In genomic region chr11:64832467-64833197, GRCh38 we compare ENCODE assay signal across 18 cellular contexts. TPM values are rescaled to one million over a fixed set of nuclear protein-coding genes. Genes with fewer than 3 reads are reported as not detected.
DNase-seq lines count a peak whose midpoint lies in the region; ATAC-seq and TF ChIP-seq lines count a peak whose summit lies in the region.
"Had no signal": no experiment of that assay in that cellular context is flagged by ENCODE, and none has a peak within 500 bp of the region (broad histone marks: within the 10 kb centered on the region; RNA-seq: fewer than 3 reads in every experiment).

No MANE protein-coding gene starts in this region.

- H3K9ac ChIP-seq in BLaER1 treated with 17β-estradiol and CSF1 and Interleukin-3, amounts not matched to agents 10 nM and 100 nM, result peak overlapping the region in 1 of 11 experiments; percentile 20; a peak in 1 of 22 replicates
- peak overlapping the region; percentile 8 for H3K9ac ChIP-seq in neural progenitor cell

- H3K27me3 ChIP-seq in BLaER1 treated with 17β-estradiol and CSF1 and Interleukin-3, amounts not matched to agents 10 nM and 100 nM, result peaks cover 0 to 9% (median 0%) of the 10 kb centered on the region in 11 experiments; a peak in 2 of 22 replicates
- H3K27me3 ChIP-seq in neural progenitor cell (no peaks in the 10 kb centered on the region), upper lobe of right lung (no peaks in the 10 kb centered on the region)

- H3K9me3 ChIP-seq in BLaER1 treated with 17β-estradiol and CSF1 and Interleukin-3, amounts not matched to agents 10 nM and 100 nM (replicated peaks in 1 of 11), result no peaks in the 10 kb centered on the region
- H3K9me3 ChIP-seq in neural progenitor cell (ENCODE audit: low read depth) (no peaks in the 10 kb centered on the region), upper lobe of right lung (no peaks in the 10 kb centered on the region)
- H3K9me3 ChIP-seq: Caco-2, HAP-1 had no signal

- H3K36me3 Mint-ChIP-seq in neural progenitor cell, result no peaks in the 10 kb centered on the region
- no peaks in the 10 kb centered on the region for H3K36me3 Mint-ChIP-seq in activated naive CD4-positive, alpha-beta T cell treated with anti-CD3 and anti-CD28 coated beads, Interleukin-2, amount 10 ng/mL, durations not matched to agents 7 days and 5 days

- ATAC-seq in upper lobe of right lung (no peak), GM21423 (IDR thresholded peaks at IDR 0.05; ENCODE audit: unreplicated experiment) (no peak)
- ATAC-seq: CD8-positive, alpha-beta T cell; GM12878 had no signal

- no peaks in the 10 kb centered on the region for H3K36me3 ChIP-seq in BLaER1 treated with 17β-estradiol and CSF1 and Interleukin-3, amounts not matched to agents 10 nM and 100 nM
- H3K36me3 ChIP-seq in neural progenitor cell (no peaks in the 10 kb centered on the region), upper lobe of right lung (peaks cover 4% of the 10 kb centered on the region)
- H3K36me3 ChIP-seq: HAP-1 had no signal

- no peak for TF ChIP-seq CTCF in RWPE1 (conservative IDR thresholded peaks at IDR 0.05; ENCODE audit: low read depth)
- no peak for TF ChIP-seq CTCF in neural progenitor cell (IDR thresholded peaks at IDR 0.05)
- no peak for TF ChIP-seq CTCF in upper lobe of right lung (IDR thresholded peaks at IDR 0.05)

- H3K27me3 Mint-ChIP-seq in neural progenitor cell (ENCODE audit: insufficient read depth, low read depth), result peaks cover 7% of the 10 kb centered on the region
- no peaks in the 10 kb centered on the region for H3K27me3 Mint-ChIP-seq in activated naive CD4-positive, alpha-beta T cell treated with anti-CD3 and anti-CD28 coated beads, Interleukin-2, amount 10 ng/mL, durations not matched to agents 7 days and 5 days
- H3K27me3 Mint-ChIP-seq: B cell; CD4-positive, CD25-positive, alpha-beta regulatory T cell had no signal

- no peak overlapping the region for H3K27ac ChIP-seq in BLaER1 treated with 17β-estradiol and CSF1 and Interleukin-3, amounts not matched to agents 10 nM and 100 nM
- H3K27ac ChIP-seq in RWPE1 (peak overlapping the region; percentile 99), neural progenitor cell (no peak overlapping the region), upper lobe of right lung (no peak overlapping the region)

- no peak overlapping the region for H3K27ac Mint-ChIP-seq in neural progenitor cell
- no peak overlapping the region for H3K27ac Mint-ChIP-seq in activated naive CD4-positive, alpha-beta T cell treated with anti-CD3 and anti-CD28 coated beads, Interleukin-2, amount 10 ng/mL, durations not matched to agents 7 days and 5 days
- H3K27ac Mint-ChIP-seq: B cell; CD8-positive, alpha-beta T cell; HFFc6 had no signal

- peaks cover 5% of the 10 kb centered on the region for H3K4me1 Mint-ChIP-seq in neural progenitor cell
- H3K4me1 Mint-ChIP-seq in activated naive CD4-positive, alpha-beta T cell treated with anti-CD3 and anti-CD28 coated beads, Interleukin-2, amount 10 ng/mL, durations not matched to agents 7 days and 5 days, result peaks cover 5% of the 10 kb centered on the region
- H3K4me1 Mint-ChIP-seq: CD4-positive, CD25-positive, alpha-beta regulatory T cell had no signal

- peaks cover 0 to 24% (median 0%) of the 10 kb centered on the region in 11 experiments; a peak in 6 of 22 replicates for H4K20me1 ChIP-seq in BLaER1 treated with 17β-estradiol and CSF1 and Interleukin-3, amounts not matched to agents 10 nM and 100 nM
- H4K20me1 ChIP-seq in neural progenitor cell (ENCODE audit: low read depth), result no peaks in the 10 kb centered on the region

- H3F3A ChIP-seq in neural progenitor cell (ENCODE audit: low read depth), result no peaks in the 10 kb centered on the region

- H3K4me3 Mint-ChIP-seq in neural progenitor cell, result no peak overlapping the region
- H3K4me3 Mint-ChIP-seq in activated naive CD4-positive, alpha-beta T cell treated with anti-CD3 and anti-CD28 coated beads, Interleukin-2, amount 10 ng/mL, durations not matched to agents 7 days and 5 days, result no peak overlapping the region
- H3K4me3 Mint-ChIP-seq: B cell; CD4-positive, CD25-positive, alpha-beta regulatory T cell; CD8-positive, alpha-beta T cell; HFFc6 had no signal

- peak overlapping the region in 8 of 11 experiments; percentile 18 to 80 (median 66); a peak in 13 of 22 replicates for H3K4me2 ChIP-seq in BLaER1 treated with 17β-estradiol and CSF1 and Interleukin-3, amounts not matched to agents 10 nM and 100 nM
- no peak overlapping the region for H3K4me2 ChIP-seq in neural progenitor cell

- intact Hi-C loops in upper lobe of right lung (cut with DNase I), result no loop called here

- no peaks in the 10 kb centered on the region for H3K9me3 Mint-ChIP-seq in neural progenitor cell
- no peaks in the 10 kb centered on the region for H3K9me3 Mint-ChIP-seq in activated naive CD4-positive, alpha-beta T cell treated with anti-CD3 and anti-CD28 coated beads, Interleukin-2, amount 10 ng/mL, durations not matched to agents 7 days and 5 days
- H3K9me3 Mint-ChIP-seq: CD4-positive, CD25-positive, alpha-beta regulatory T cell; CD8-positive, alpha-beta T cell; HFFc6 had no signal

- peaks cover 9 to 53% (median 47%) of the 10 kb centered on the region in 10 experiments for H3K4me1 ChIP-seq in BLaER1 treated with 17β-estradiol and CSF1 and Interleukin-3, amounts not matched to agents 10 nM and 100 nM
- H3K4me1 ChIP-seq in neural progenitor cell (no peaks in the 10 kb centered on the region), upper lobe of right lung (no peaks in the 10 kb centered on the region)
- H3K4me1 ChIP-seq: Caco-2, HAP-1 had no signal

- no peak overlapping the region for H2AFZ ChIP-seq in neural progenitor cell (replicated peaks)

- no peaks in the 10 kb centered on the region for H3K79me2 ChIP-seq in neural progenitor cell (ENCODE audit: low read depth)

- POLR2A ChIA-PET in RWPE1 (lab: Yijun Ruan, JAX; ENCODE audit: low non-redundant PET), result interaction anchor here (0.7 kb wide), 1 partner anchor 98 kb away, joined by 3 read pairs; no protein-coding TSS in a partner anchor

- H3K4me3 ChIP-seq in BLaER1 treated with 17β-estradiol and CSF1 and Interleukin-3, amounts not matched to agents 10 nM and 100 nM, result no peak overlapping the region
- H3K4me3 ChIP-seq in neural progenitor cell (no peak overlapping the region), upper lobe of right lung (no peak overlapping the region)
- H3K4me3 ChIP-seq: GM12878, HAP-1 had no signal

- DNase-seq in RWPE1 (ENCODE audit: low spot score) (no peak), neural progenitor cell (ENCODE audit: low spot score) (no peak), upper lobe of right lung (peak; percentile 63)
- DNase-seq in activated naive CD4-positive, alpha-beta T cell treated with anti-CD3 and anti-CD28 coated beads, Interleukin-2, amount 10 ng/mL, durations not matched to agents 7 days and 5 days, result no peak
- DNase-seq in stimulated activated CD4-positive, alpha-beta T cell treated with anti-CD3 and anti-CD28 coated beads, Interleukin-12 subunit alpha, Interleukin-12 subunit beta, amount 100 ng/mL, for 4 hours, result no peak
- DNase-seq: C1 segment of cervical spinal cord; Caco-2; CD4-positive, CD25-positive, alpha-beta regulatory T cell; CD8-positive, alpha-beta T cell; DMS153; DND-41; GOT3; HFFc6 had no signal

- CTCF ChIA-PET in RWPE1 (lab: Yijun Ruan, JAX), result no interaction called here
- CTCF ChIA-PET in activated naive CD4-positive, alpha-beta T cell treated with anti-CD3 and anti-CD28 coated beads, Interleukin-2, amount 10 ng/mL, durations not matched to agents 7 days and 5 days (lab: Charles Lee), result no interaction called here

RNA-seq across cellular contexts. Expression of gene CDC42BPG, which starts 11.8 kb away (rescaled TPM):
- total RNA-seq in neural progenitor cell (ENCODE audit: low replicate concordance), result 0.62 and 2.1 TPM in 2 replicates
- total RNA-seq in upper lobe of right lung, result 20.9 TPM

RNA-seq across cellular contexts. Expression of gene MEN1, which starts 22.3 kb away (rescaled TPM):
- 11.4 and 34.9 TPM in 2 replicates for total RNA-seq in neural progenitor cell (ENCODE audit: low replicate concordance)
- total RNA-seq in upper lobe of right lung, result 22.5 TPM

RNA-seq across cellular contexts. Expression of gene MAP4K2, which starts 29.6 kb away (rescaled TPM):
- total RNA-seq in neural progenitor cell (ENCODE audit: low replicate concordance) (15.8 and 27.7 TPM in 2 replicates), upper lobe of right lung (28.9 TPM)

RNA-seq across cellular contexts. Expression of gene EHD1, which starts 45.8 kb away (rescaled TPM):
- 19.8 and 39.7 TPM in 2 replicates for total RNA-seq in neural progenitor cell (ENCODE audit: low replicate concordance)
- total RNA-seq in upper lobe of right lung, result 94.6 TPM

RNA-seq across cellular contexts. Expression of gene SF1, which starts 54.3 kb away (rescaled TPM):
- 140 and 193 TPM in 2 replicates for total RNA-seq in neural progenitor cell (ENCODE audit: low replicate concordance)
- 294 TPM for total RNA-seq in upper lobe of right lung
